Comparison of ENCODE assay signal across 8 cellular contexts in the genomic region with DNA sequence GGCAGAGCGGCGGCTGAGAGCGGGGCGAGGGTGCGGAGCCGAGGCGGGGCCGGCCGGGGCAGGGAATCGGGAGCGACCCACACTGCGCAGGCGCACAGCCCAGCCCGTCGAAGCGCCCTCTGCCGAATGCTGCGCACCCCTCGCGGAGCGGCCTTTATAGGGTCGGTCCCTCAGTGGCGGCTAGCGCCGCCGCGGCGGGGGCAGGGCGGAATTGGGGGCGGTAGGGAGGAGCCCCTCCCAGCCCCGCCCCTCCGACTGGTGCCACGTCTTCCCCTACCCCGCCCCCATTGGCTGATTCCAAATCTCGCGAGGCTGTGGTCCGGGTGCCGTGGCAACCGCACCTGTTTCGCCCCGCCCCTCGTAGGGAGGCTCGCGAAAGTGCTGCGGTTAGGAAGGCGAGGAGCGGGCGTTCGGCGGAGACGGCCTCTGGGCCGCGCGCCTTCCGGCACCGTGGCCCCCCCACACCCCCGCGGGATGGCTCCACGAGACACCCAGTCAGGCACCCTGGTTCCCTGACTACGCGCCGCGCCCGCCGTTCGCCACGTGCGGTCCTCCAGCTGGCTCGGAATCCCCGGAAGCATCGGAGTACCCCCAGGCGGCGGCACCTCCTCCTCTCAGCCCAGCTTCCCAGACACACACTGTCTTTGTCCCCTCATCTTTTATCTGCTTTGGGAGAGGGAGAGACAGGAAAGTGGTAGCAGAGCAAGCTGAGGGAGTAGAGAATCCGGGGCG. TPM values are rescaled to one million over a fixed set of nuclear protein-coding genes. Genes with fewer than 3 reads are reported as not detected.
DNase-seq lines count a peak whose midpoint lies in the region; ATAC-seq lines count a peak whose summit lies in the region.

A gene (minus strand): TSS at position 128 of the 732 bp plus-strand sequence. CDS start 157 bp downstream, outside the sequence.

- peak; percentile 50 for ATAC-seq in GM21529 (IDR thresholded peaks at IDR 0.05; ENCODE audit: unreplicated experiment)

- DNase-seq in DMS153 (lab: John Stamatoyannopoulos, UW) (peak; percentile 95), OCI-M1 (lab: John Stamatoyannopoulos, UW) (peak; percentile 99), activated T-cell treated with anti-CD3 and anti-CD28 coated beads for 4 hours (peak; percentile 100), epithelial cell of prostate (ENCODE audit: low read depth, low spot score) (peak; percentile 82), mucosa of gallbladder (ENCODE audit: low spot score) (peak; percentile 99)
- peak; percentile 99 for DNase-seq in stimulated activated CD8-positive, alpha-beta memory T cell treated with anti-CD3 and anti-CD28 coated beads, Interleukin-4, amount 100 ng/mL, for 4 hours (ENCODE audit: low read depth in 2 of 2, low spot score in 1 of 2)

- H3K27ac Mint-ChIP-seq in IgD-negative memory B cell = peak within 1 kb of the TSS; percentile 86 to 98 (median 97)

- H3K27ac ChIP-seq in epithelial cell of prostate = peak within 1 kb of the TSS; percentile 69

- no peaks in the 10 kb centered on the region for H3K9me3 Mint-ChIP-seq in IgD-negative memory B cell

- H3K4me3 Mint-ChIP-seq in IgD-negative memory B cell = peak within 1 kb of the TSS; percentile 94 to 99 (median 97)

- peaks cover 12% of the 10 kb centered on the region for H3K36me3 Mint-ChIP-seq in IgD-negative memory B cell

- H3K27me3 Mint-ChIP-seq in IgD-negative memory B cell = peaks cover 2% of the 10 kb centered on the region

- H3K4me1 Mint-ChIP-seq in IgD-negative memory B cell = peaks cover 38 to 46% (median 39%) of the 10 kb centered on the region in 3 donors

RNA-seq across cellular contexts. Expression of the gene that starts here (rescaled TPM):
- 210 TPM for polyA plus RNA-seq in IgD-negative memory B cell
- 85.6 TPM for total RNA-seq in mucosa of gallbladder

Comparison
In these comparisons a context has a peak if more than half of its experiments do, and no peak if none do; other contexts are left out.
1. Peak in every context shown above with its lines: DNase-seq, ATAC-seq and H3K27ac ChIP-seq.